In the genomic region with DNA sequence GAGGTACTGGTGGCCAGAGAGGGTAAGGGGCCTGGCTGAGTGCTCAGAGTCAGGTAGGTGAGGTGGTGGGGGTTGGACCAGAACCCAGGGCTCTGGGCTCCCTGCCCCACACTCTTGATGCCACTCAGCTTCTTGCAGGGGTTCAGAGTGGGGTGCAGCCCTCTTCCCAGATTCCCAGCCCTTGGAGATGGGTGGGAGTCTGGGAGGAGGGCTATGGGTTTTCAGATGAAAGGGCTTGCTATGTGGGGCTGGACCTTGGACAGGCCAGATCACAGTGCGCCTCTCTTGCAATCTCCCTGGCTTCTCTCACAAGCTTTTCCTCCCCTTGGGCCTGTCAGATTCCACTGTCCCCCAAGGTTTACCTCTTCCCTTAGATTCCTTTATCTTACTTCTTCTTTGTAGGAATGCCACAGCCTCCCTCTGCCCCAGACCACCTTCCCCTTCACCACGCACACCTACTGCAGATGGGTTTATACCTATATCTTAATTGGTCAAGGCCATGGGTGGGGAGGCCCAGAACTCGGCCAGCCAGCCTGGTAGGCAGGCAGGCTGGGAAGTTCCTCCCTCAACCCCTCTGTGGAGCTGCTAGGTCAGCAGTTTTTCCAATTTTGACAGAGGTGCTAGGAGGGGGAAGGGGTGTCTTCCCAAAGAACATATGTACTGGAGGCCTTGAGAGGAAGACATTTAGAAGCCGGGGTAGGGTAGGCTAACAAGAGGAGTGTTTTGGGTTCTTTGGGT, we compare ENCODE assay signal across 8 cellular contexts. TPM values are rescaled to one million over a fixed set of nuclear protein-coding genes. Genes with fewer than 3 reads are reported as not detected.
DNase-seq lines count a peak whose midpoint lies in the region; ATAC-seq and TF ChIP-seq lines count a peak whose summit lies in the region.
"Had no signal": no experiment of that assay in that cellular context is flagged by ENCODE, and none has a peak within 500 bp of the region (broad histone marks: within the 10 kb centered on the region; RNA-seq: fewer than 3 reads in every experiment).

No MANE protein-coding gene starts in this region.

- no peak for DNase-seq in activated naive CD4-positive, alpha-beta T cell treated with anti-CD3 and anti-CD28 coated beads, Interleukin-2, amount 10 ng/mL, durations not matched to agents 7 days and 5 days
- no peak for DNase-seq in activated naive CD4-positive, alpha-beta T cell treated with anti-CD3 and anti-CD28 coated beads for 36 hours
- DNase-seq in tibial nerve (ENCODE audit: low spot score in 2 of 2) (no peak), amniotic stem cell (lab: John Stamatoyannopoulos, UW) (no peak)
- DNase-seq: activated T-cell treated with anti-CD3 and anti-CD28 coated beads, Interleukin-2, amount 50 U/mL, for 24 hours had no signal

- intact Hi-C loops in activated naive CD4-positive, alpha-beta T cell treated with anti-CD3 and anti-CD28 coated beads for 36 hours (cut with micrococcal nuclease): loop anchor here (2.0 kb wide), 1 partner anchor 31 kb away; no protein-coding TSS in a partner anchor

- TF ChIP-seq EP300 in tibial nerve (IDR thresholded peaks at IDR 0.05): peak in 1 of 2 donors; percentile 22

- no peak overlapping the region for H3K27ac Mint-ChIP-seq in activated naive CD4-positive, alpha-beta T cell treated with anti-CD3 and anti-CD28 coated beads, Interleukin-2, amount 10 ng/mL, durations not matched to agents 7 days and 5 days
- H3K27ac Mint-ChIP-seq in activated naive CD4-positive, alpha-beta T cell treated with anti-CD3 and anti-CD28 coated beads for 36 hours: no peak overlapping the region
- H3K27ac Mint-ChIP-seq: activated T-cell treated with anti-CD3 and anti-CD28 coated beads, Interleukin-2, amount 50 U/mL, for 24 hours had no signal

- H3K27ac ChIP-seq in tibial nerve: peak overlapping the region; percentile 16 to 89 (median 80)
- H3K27ac ChIP-seq: HL-60 had no signal

- H3K4me1 ChIP-seq in tibial nerve: peaks cover 0 to 72% (median 30%) of the 10 kb centered on the region in 4 donors

- H3K4me3 Mint-ChIP-seq in activated naive CD4-positive, alpha-beta T cell treated with anti-CD3 and anti-CD28 coated beads, Interleukin-2, amount 10 ng/mL, durations not matched to agents 7 days and 5 days: peak overlapping the region; percentile 44
- no peak overlapping the region for H3K4me3 Mint-ChIP-seq in activated naive CD4-positive, alpha-beta T cell treated with anti-CD3 and anti-CD28 coated beads for 36 hours

- no peak for TF ChIP-seq CTCF in tibial nerve (IDR thresholded peaks at IDR 0.05)

- WGBS in tibial nerve, 2 donors: 39 to 43% methylated on average over 4 of the region's 4 CpGs

- TF ChIP-seq POLR2A in tibial nerve (IDR thresholded peaks at IDR 0.05): no peak

- CTCF ChIA-PET in activated naive CD4-positive, alpha-beta T cell treated with anti-CD3 and anti-CD28 coated beads, Interleukin-2, amount 10 ng/mL, durations not matched to agents 7 days and 5 days (lab: Charles Lee): interaction anchor here (1.8 kb wide), 1 partner anchor 31 kb away, joined by 8 read pairs; no protein-coding TSS in a partner anchor
- CTCF ChIA-PET in activated naive CD4-positive, alpha-beta T cell treated with anti-CD3 and anti-CD28 coated beads for 36 hours (lab: Charles Lee): interaction anchor here (0.7 to 1.6 kb wide), 4 partner anchors 11 to 206 kb away, joined by 3 to 4 read pairs (median 4); no protein-coding TSS in a partner anchor

- no peaks in the 10 kb centered on the region for H3K36me3 ChIP-seq in tibial nerve

- no peaks in the 10 kb centered on the region for H3K36me3 Mint-ChIP-seq in activated naive CD4-positive, alpha-beta T cell treated with anti-CD3 and anti-CD28 coated beads, Interleukin-2, amount 10 ng/mL, durations not matched to agents 7 days and 5 days
- no peaks in the 10 kb centered on the region for H3K36me3 Mint-ChIP-seq in activated naive CD4-positive, alpha-beta T cell treated with anti-CD3 and anti-CD28 coated beads for 36 hours (ENCODE audit: low read depth)

- peaks cover 83% of the 10 kb centered on the region for H3K27me3 Mint-ChIP-seq in activated naive CD4-positive, alpha-beta T cell treated with anti-CD3 and anti-CD28 coated beads, Interleukin-2, amount 10 ng/mL, durations not matched to agents 7 days and 5 days
- H3K27me3 Mint-ChIP-seq in activated naive CD4-positive, alpha-beta T cell treated with anti-CD3 and anti-CD28 coated beads for 36 hours (ENCODE audit: low read depth): peaks cover 2% of the 10 kb centered on the region

- no peaks in the 10 kb centered on the region for H3K27me3 ChIP-seq in tibial nerve

- H3K9me3 ChIP-seq in iPS-18c (ENCODE audit: control insufficient read depth, insufficient read depth, low read length) (no peaks in the 10 kb centered on the region), tibial nerve (no peaks in the 10 kb centered on the region)

- peaks cover 8% of the 10 kb centered on the region for H3K4me1 Mint-ChIP-seq in activated naive CD4-positive, alpha-beta T cell treated with anti-CD3 and anti-CD28 coated beads, Interleukin-2, amount 10 ng/mL, durations not matched to agents 7 days and 5 days
- H3K4me1 Mint-ChIP-seq in activated naive CD4-positive, alpha-beta T cell treated with anti-CD3 and anti-CD28 coated beads for 36 hours (ENCODE audit: low read depth): peaks cover 6% of the 10 kb centered on the region

- no peaks in the 10 kb centered on the region for H3K9me3 Mint-ChIP-seq in activated naive CD4-positive, alpha-beta T cell treated with anti-CD3 and anti-CD28 coated beads, Interleukin-2, amount 10 ng/mL, durations not matched to agents 7 days and 5 days
- H3K9me3 Mint-ChIP-seq in activated naive CD4-positive, alpha-beta T cell treated with anti-CD3 and anti-CD28 coated beads for 36 hours: no peaks in the 10 kb centered on the region
- H3K9me3 Mint-ChIP-seq: activated T-cell treated with anti-CD3 and anti-CD28 coated beads, Interleukin-2, amount 50 U/mL, for 24 hours had no signal

- H3K4me3 ChIP-seq in iPS-18c (ENCODE audit: insufficient read depth, low read depth, low read length) (peak overlapping the region; percentile 66; the same call in 1 of the 2 replicates), tibial nerve (peak overlapping the region in 3 of 4 donors; percentile 70 to 88 (median 74))

- no peak for ATAC-seq in HG02981 (IDR thresholded peaks at IDR 0.05; ENCODE audit: unreplicated experiment)

RNA-seq across cellular contexts. Expression of gene NYNRIN, which starts 1.3 kb away (rescaled TPM):
- under 1 TPM in 1 of 2 experiments, not detected in 1; 0.02 TPM for total RNA-seq in activated naive CD4-positive, alpha-beta T cell treated with anti-CD3 and anti-CD28 coated beads for 36 hours
- total RNA-seq in tibial nerve: 10 to 100 TPM; 17.4 to 24.7 (median 19.4) TPM

RNA-seq across cellular contexts. Expression of gene CBLN3, which starts 29.3 kb away (rescaled TPM):
- 1 to 10 TPM; 7.7 to 8.6 TPM for total RNA-seq in activated naive CD4-positive, alpha-beta T cell treated with anti-CD3 and anti-CD28 coated beads for 36 hours
- 1 to 10 TPM; 2.1 to 6.9 (median 5.1) TPM for total RNA-seq in tibial nerve

RNA-seq across cellular contexts. Expression of gene KHNYN, which starts 29.6 kb away (rescaled TPM):
- total RNA-seq in activated naive CD4-positive, alpha-beta T cell treated with anti-CD3 and anti-CD28 coated beads for 36 hours: 10 to 100 TPM; 59.8 to 62.5 TPM
- 100 to 1,000 TPM in 1 of 4 donors, 10 to 100 TPM in 3; 66.8 to 106 (median 84.5) TPM for total RNA-seq in tibial nerve

RNA-seq across cellular contexts. Expression of gene NFATC4, which starts 32.2 kb away (rescaled TPM):
- under 1 TPM in 1 of 2 experiments, not detected in 1; 0.15 TPM for total RNA-seq in activated naive CD4-positive, alpha-beta T cell treated with anti-CD3 and anti-CD28 coated beads for 36 hours
- total RNA-seq in tibial nerve: 100 to 1,000 TPM in 2 of 4 donors, 10 to 100 TPM in 2; 58.6 to 132 (median 99.1) TPM

RNA-seq across cellular contexts. Expression of gene SDR39U1, which starts 42.4 kb away (rescaled TPM):
- 10 to 100 TPM; 70.5 to 72.4 TPM for total RNA-seq in activated naive CD4-positive, alpha-beta T cell treated with anti-CD3 and anti-CD28 coated beads for 36 hours
- 10 to 100 TPM; 37.9 to 64.9 (median 60.8) TPM for total RNA-seq in tibial nerve

Comparison
In these comparisons a context has a peak if more than half of its experiments do, and no peak if none do; other contexts are left out.
1. RNA of gene NYNRIN, which starts 1.3 kb away (total RNA-seq): 17.4 to 24.7 TPM in tibial nerve; 0.02 TPM in activated naive CD4-positive, alpha-beta T cell treated with anti-CD3 and anti-CD28 coated beads for 36 hours; every median in the first group is over 10 times any median in the second.